In the genomic region with DNA sequence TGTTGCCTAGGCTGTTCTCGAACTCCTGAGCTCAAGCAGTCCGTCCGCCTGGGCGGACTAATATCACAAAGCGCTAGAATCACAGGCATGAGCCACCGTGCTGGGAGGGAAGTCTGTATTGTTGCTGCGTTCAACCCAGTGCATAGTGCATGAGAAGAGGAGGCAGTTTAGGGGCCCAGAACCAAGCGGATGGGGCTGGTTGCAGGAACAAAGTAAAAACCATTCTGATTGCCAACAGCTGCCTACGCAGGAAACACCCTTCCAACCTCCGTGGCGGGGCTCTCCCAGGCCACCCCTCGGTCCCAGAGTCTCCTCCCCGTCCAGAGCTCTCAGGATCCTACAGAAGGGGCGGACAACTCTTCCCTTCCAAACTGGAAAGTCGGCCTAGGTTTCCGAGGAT, we compare ENCODE assay signal across 12 cellular contexts.
A peak's percentile ranks its signal among the peaks of the same experiment; 100 is the strongest.
DNase-seq lines count a peak whose midpoint lies in the region; ATAC-seq and TF ChIP-seq lines count a peak whose summit lies in the region.
"Had no signal": no experiment of that assay in that cellular context is flagged by ENCODE, and none has a peak within 500 bp of the region (broad histone marks: within the 10 kb centered on the region; RNA-seq: fewer than 3 reads in every experiment).

No MANE protein-coding gene starts in this region.

- H3K4me3 Mint-ChIP-seq in activated naive CD4-positive, alpha-beta T cell treated with anti-CD3 and anti-CD28 coated beads, Interleukin-2, amount 50 U/mL, for 24 hours = peak overlapping the region; percentile 96
- peak overlapping the region; percentile 89 for H3K4me3 Mint-ChIP-seq in activated CD8-positive, alpha-beta T cell treated with anti-CD3 and anti-CD28 coated beads for 36 hours

- H3K9me3 ChIP-seq in thoracic aorta = peaks cover 18% of the 10 kb centered on the region

- H3K27me3 Mint-ChIP-seq in activated naive CD4-positive, alpha-beta T cell treated with anti-CD3 and anti-CD28 coated beads, Interleukin-2, amount 50 U/mL, for 24 hours = no peaks in the 10 kb centered on the region
- H3K27me3 Mint-ChIP-seq in activated CD8-positive, alpha-beta T cell treated with anti-CD3 and anti-CD28 coated beads for 36 hours = no peaks in the 10 kb centered on the region

- no peaks in the 10 kb centered on the region for H3K36me3 ChIP-seq in thoracic aorta
- H3K36me3 ChIP-seq: breast epithelium had no signal

- POLR2A ChIA-PET in activated CD8-positive, alpha-beta T cell treated with anti-CD3 and anti-CD28 coated beads for 36 hours (lab: Charles Lee) = interaction anchor here (1.0 to 3.4 kb wide), 10 partner anchors 17 to 114 kb away, joined by 3 to 15 read pairs (median 6); no protein-coding TSS in a partner anchor

- peak overlapping the region; percentile 29 for H3K4me3 ChIP-seq in fibroblast of the aortic adventitia (ENCODE audit: low read depth, low read length)
- H3K4me3 ChIP-seq in thoracic aorta = peak overlapping the region; percentile 82

- no peak overlapping the region for H3K27ac ChIP-seq in thoracic aorta

- intact Hi-C loops in activated CD8-positive, alpha-beta T cell treated with anti-CD3 and anti-CD28 coated beads for 36 hours (cut with micrococcal nuclease) = no loop called here

- CTCF ChIA-PET in activated CD8-positive, alpha-beta T cell treated with anti-CD3 and anti-CD28 coated beads for 36 hours (lab: Charles Lee) = interaction anchor here (1.1 to 2.1 kb wide), 5 partner anchors 37 to 112 kb away, joined by 3 to 10 read pairs (median 4); no protein-coding TSS in a partner anchor

- H3K36me3 Mint-ChIP-seq in activated naive CD4-positive, alpha-beta T cell treated with anti-CD3 and anti-CD28 coated beads, Interleukin-2, amount 50 U/mL, for 24 hours = no peaks in the 10 kb centered on the region
- H3K36me3 Mint-ChIP-seq in activated CD8-positive, alpha-beta T cell treated with anti-CD3 and anti-CD28 coated beads for 36 hours (ENCODE audit: low read depth) = peaks cover 15% of the 10 kb centered on the region

- no peaks in the 10 kb centered on the region for H3K9me3 Mint-ChIP-seq in activated naive CD4-positive, alpha-beta T cell treated with anti-CD3 and anti-CD28 coated beads, Interleukin-2, amount 50 U/mL, for 24 hours
- peaks cover 10% of the 10 kb centered on the region for H3K9me3 Mint-ChIP-seq in activated CD8-positive, alpha-beta T cell treated with anti-CD3 and anti-CD28 coated beads for 36 hours

- no peaks in the 10 kb centered on the region for H3K27me3 ChIP-seq in thoracic aorta (replicated peaks; ENCODE audit: insufficient read depth)

- peaks cover 5 to 30% of the 10 kb centered on the region in 2 donors for H3K4me1 ChIP-seq in thoracic aorta (ENCODE audit: control insufficient read depth in 1 of 2, low read depth in 2 of 2)
- H3K4me1 ChIP-seq: breast epithelium had no signal

- DNase-seq in activated naive CD4-positive, alpha-beta T cell (lab: John Stamatoyannopoulos, UW) = no peak
- DNase-seq in activated CD8-positive, alpha-beta T cell treated with anti-CD3 and anti-CD28 coated beads for 36 hours = no peak
- DNase-seq in fibroblast of the aortic adventitia (ENCODE audit: low read depth) (no peak), thoracic aorta (ENCODE audit: low spot score) (no peak), NCI-H2171 (lab: John Stamatoyannopoulos, UW) (no peak), T-helper 9 cell (no peak), NCI-H774 (lab: John Stamatoyannopoulos, UW) (no peak)
- DNase-seq: H7, mammary epithelial cell, RPMI8226 had no signal

- no peak for ATAC-seq in activated CD8-positive, alpha-beta T cell treated with anti-CD3 and anti-CD28 coated beads for 36 hours
- ATAC-seq in thoracic aorta (ENCODE audit: insufficient number of reproducible peaks, low FRiP score, low read depth) = no peak

- no peak overlapping the region for H3K27ac Mint-ChIP-seq in activated naive CD4-positive, alpha-beta T cell treated with anti-CD3 and anti-CD28 coated beads, Interleukin-2, amount 50 U/mL, for 24 hours
- H3K27ac Mint-ChIP-seq in activated CD8-positive, alpha-beta T cell treated with anti-CD3 and anti-CD28 coated beads for 36 hours = no peak overlapping the region

- peaks cover 28% of the 10 kb centered on the region for H3K4me1 Mint-ChIP-seq in activated naive CD4-positive, alpha-beta T cell treated with anti-CD3 and anti-CD28 coated beads, Interleukin-2, amount 50 U/mL, for 24 hours
- peaks cover 15% of the 10 kb centered on the region for H3K4me1 Mint-ChIP-seq in activated CD8-positive, alpha-beta T cell treated with anti-CD3 and anti-CD28 coated beads for 36 hours (ENCODE audit: low read depth)

- TF ChIP-seq CTCF in activated CD8-positive, alpha-beta T cell treated with anti-CD3 and anti-CD28 coated beads for 36 hours (IDR thresholded peaks at IDR 0.05) = no peak
- TF ChIP-seq CTCF in fibroblast of the aortic adventitia (IDR thresholded peaks at IDR 0.05; ENCODE audit: insufficient read depth, low read length) (no peak), thoracic aorta (IDR thresholded peaks at IDR 0.05) (no peak)
